13 cellular contexts compared by ENCODE assay signal in the genomic region with DNA sequence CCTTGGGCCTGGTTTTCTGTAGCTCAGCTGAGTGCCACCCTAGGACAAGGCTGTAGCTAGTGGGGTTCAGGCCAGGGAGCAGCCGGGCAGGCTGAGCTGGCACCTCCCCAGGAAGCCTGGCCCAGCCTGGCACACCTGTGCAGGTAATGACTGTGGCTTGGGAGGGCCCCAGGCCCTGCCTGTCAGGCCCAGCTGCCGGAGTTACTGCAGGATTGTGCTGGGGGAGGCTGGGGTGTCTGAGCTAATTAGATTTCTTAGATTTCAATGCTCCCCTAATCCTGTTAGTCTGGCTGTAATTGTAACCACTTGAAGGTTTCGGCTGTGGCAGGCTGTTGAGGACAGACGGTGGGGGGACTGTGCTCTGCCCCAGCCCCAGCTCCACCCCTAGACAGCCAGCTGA. TPM values are rescaled to one million over a fixed set of nuclear protein-coding genes. Genes with fewer than 3 reads are reported as not detected.
A peak's percentile ranks its signal among the peaks of the same experiment; 100 is the strongest.
DNase-seq lines count a peak whose midpoint lies in the region; ATAC-seq, FAIRE-seq and TF ChIP-seq lines count a peak whose summit lies in the region.
"Had no signal": no experiment of that assay in that cellular context is flagged by ENCODE, and none has a peak within 500 bp of the region (broad histone marks: within the 10 kb centered on the region; RNA-seq: fewer than 3 reads in every experiment).

No MANE protein-coding gene starts in this region.

- no peak overlapping the region for H3K4me3 ChIP-seq in RWPE2 (ENCODE audit: severe bottlenecking)
- peak overlapping the region in 1 of 2 donors; percentile 50 for H3K4me3 ChIP-seq in kidney (ENCODE audit: low read length in 2 of 2)
- H3K4me3 ChIP-seq in skeletal muscle tissue (ENCODE audit: low read length in 3 of 3) = no peak overlapping the region

- H3K9me3 Mint-ChIP-seq in HFFc6 (no peaks in the 10 kb centered on the region), natural killer cell (no peaks in the 10 kb centered on the region)

- no peaks in the 10 kb centered on the region for H3K36me3 ChIP-seq in RWPE2 (ENCODE audit: low read depth)
- H3K36me3 ChIP-seq in kidney (ENCODE audit: control insufficient read depth in 1 of 2, insufficient read depth in 2 of 2, low read length in 2 of 2) = no peaks in the 10 kb centered on the region
- H3K36me3 ChIP-seq in skeletal muscle tissue (ENCODE audit: control insufficient read depth in 3 of 3, insufficient read depth in 3 of 3, low read length in 3 of 3) = no peaks in the 10 kb centered on the region

- H3K36me3 Mint-ChIP-seq in HFFc6 (ENCODE audit: low read depth) (no peaks in the 10 kb centered on the region), natural killer cell (no peaks in the 10 kb centered on the region)

- intact Hi-C loops in kidney (cut with DNase I) (loop anchor here (10.0 kb wide), 2 partner anchors 70 to 120 kb away; no protein-coding TSS in a partner anchor), natural killer cell (cut with micrococcal nuclease) (no loop called here)

- H3K4me3 Mint-ChIP-seq in HFFc6 (no peak overlapping the region), natural killer cell (no peak overlapping the region)

- H3K9me3 ChIP-seq in RWPE2 (ENCODE audit: severe bottlenecking) (no peaks in the 10 kb centered on the region), kidney (ENCODE audit: control insufficient read depth in 1 of 2, low read length in 2 of 2) (no peaks in the 10 kb centered on the region), skeletal muscle tissue (ENCODE audit: control insufficient read depth in 3 of 3, low read length in 3 of 3) (no peaks in the 10 kb centered on the region)

- H3K4me1 Mint-ChIP-seq in HFFc6 (ENCODE audit: low read depth) = peaks cover 86% of the 10 kb centered on the region
- H3K4me1 Mint-ChIP-seq in natural killer cell = peaks cover 26 to 74% of the 10 kb centered on the region in 2 donors

- H3K9ac ChIP-seq in kidney (ENCODE audit: low read length in 2 of 2) (peak overlapping the region; percentile 37 to 98), skeletal muscle tissue (ENCODE audit: low read depth in 1 of 3, low read length in 3 of 3) (peak overlapping the region; percentile 14 to 60 (median 57))

- H3K27ac Mint-ChIP-seq in HFFc6 (peak overlapping the region; percentile 42; the same call in 1 of the 2 replicates), natural killer cell (no peak overlapping the region)

- FAIRE-seq in kidney (lab: Jason Lieb, UNC) = no peak
- no peak for FAIRE-seq in GM19239 (lab: Jason Lieb, UNC)

- peaks cover 39% of the 10 kb centered on the region for H3K4me1 ChIP-seq in RWPE2 (ENCODE audit: insufficient read depth, poor library complexity, severe bottlenecking)
- peaks cover 71% of the 10 kb centered on the region in 2 donors for H3K4me1 ChIP-seq in kidney (ENCODE audit: control insufficient read depth in 1 of 2, insufficient read depth in 1 of 2, low read depth in 1 of 2, low read length in 2 of 2)
- H3K4me1 ChIP-seq in skeletal muscle tissue (ENCODE audit: control insufficient read depth in 3 of 3, insufficient read depth in 3 of 3, low read length in 3 of 3) = peaks cover 75 to 84% (median 82%) of the 10 kb centered on the region in 3 donors

- H3K27me3 Mint-ChIP-seq in HFFc6 (ENCODE audit: insufficient read depth) (peaks cover 2% of the 10 kb centered on the region; the same call in 1 of the 2 replicates), natural killer cell (ENCODE audit: low read depth in 2 of 2) (no peaks in the 10 kb centered on the region)

- ATAC-seq in RWPE2 (ENCODE audit: low read depth) (peak; percentile 22; the same call in 1 of the 3 replicates), GM21576 (IDR thresholded peaks at IDR 0.05; ENCODE audit: unreplicated experiment) (no peak), natural killer cell (no peak)

- DNase-seq in HFFc6 (no peak), RWPE2 (ENCODE audit: low spot score) (no peak), kidney (no peak), NCI-H146 (lab: John Stamatoyannopoulos, UW) (no peak), GM19239 (ENCODE audit: insufficient read length, low spot score) (no peak), natural killer cell (no peak)
- DNase-seq: activated CD4-positive, alpha-beta T cell treated with anti-CD3 and anti-CD28 coated beads for 1 hour; activated effector memory CD4-positive, alpha-beta T cell treated with Interleukin-2 at 50 U/mL for 16 hours; cerebellar nuclear complex; foreskin melanocyte; NCI-H510A treated with DMSO at 0.1 percent for 48 hours had no signal

- H3K27ac ChIP-seq in RWPE2 (ENCODE audit: poor library complexity, severe bottlenecking) = no peak overlapping the region
- H3K27ac ChIP-seq in kidney (ENCODE audit: low read depth in 2 of 2, low read length in 2 of 2) = peak overlapping the region; percentile 90 to 92
- H3K27ac ChIP-seq in skeletal muscle tissue (ENCODE audit: low read depth, low read length) = no peak overlapping the region

- TF ChIP-seq CTCF in HFFc6 (IDR thresholded peaks at IDR 0.05) = no peak
- TF ChIP-seq CTCF in RWPE2 (IDR thresholded peaks at IDR 0.05; ENCODE audit: poor library complexity, severe bottlenecking) = no peak
- no peak for TF ChIP-seq CTCF in kidney (IDR thresholded peaks at IDR 0.05; ENCODE audit: borderline replicate concordance, extremely low read depth, insufficient read depth)
- TF ChIP-seq CTCF in natural killer cell (IDR thresholded peaks at IDR 0.05) = no peak

- H3K27me3 ChIP-seq in RWPE2 (ENCODE audit: insufficient read depth, poor library complexity, severe bottlenecking) = no peaks in the 10 kb centered on the region
- no peaks in the 10 kb centered on the region for H3K27me3 ChIP-seq in skeletal muscle tissue (ENCODE audit: control insufficient read depth in 3 of 3, insufficient read depth in 3 of 3, low read length in 3 of 3)

RNA-seq across cellular contexts. Expression of gene ZMIZ1, which starts 6.0 kb away (rescaled TPM):
- total RNA-seq in HFFc6 (2021; fragmentation: NEBNext Ultra II Directional; extraction: Animal tissue kit (Norgen Biotek cat#: 25700)) = 10 to 100 TPM; 38.6 to 60.3 (median 51.2) TPM
- 97.6 TPM for total RNA-seq in kidney
- 14.2 TPM for polyA plus RNA-seq in kidney (ENCODE audit: insufficient read depth, low read depth, low replicate concordance)
- 11.5 TPM for total RNA-seq in skeletal muscle tissue
- total RNA-seq in natural killer cell = 10 to 100 TPM; 36.5 to 51.5 (median 37.9) TPM

Comparison
In these comparisons a context has a peak if more than half of its experiments do, and no peak if none do; other contexts are left out.
1. H3K27ac ChIP-seq: peak in kidney (2 of 2); none in RWPE2 (single experiment) and skeletal muscle tissue (single experiment).